In genomic region chr6:110185879-110186278, GRCh38 we compare ENCODE assay signal across 11 cellular contexts. TPM values are rescaled to one million over a fixed set of nuclear protein-coding genes. Genes with fewer than 3 reads are reported as not detected.
A peak's percentile ranks its signal among the peaks of the same experiment; 100 is the strongest.
DNase-seq lines count a peak whose midpoint lies in the region; ATAC-seq lines count a peak whose summit lies in the region.
"Had no signal": no experiment of that assay in that cellular context is flagged by ENCODE, and none has a peak within 500 bp of the region (broad histone marks: within the 10 kb centered on the region; RNA-seq: fewer than 3 reads in every experiment).

No MANE protein-coding gene starts in this region.

- no peak overlapping the region for H2BK5ac ChIP-seq in neuronal stem cell (ENCODE audit: low read length)

- no peak overlapping the region for H2AK5ac ChIP-seq in neuronal stem cell (ENCODE audit: low read depth, low read length)

- H2BK120ac ChIP-seq in neuronal stem cell (ENCODE audit: low read depth, low read length), result no peak overlapping the region

- H3K4me3 Mint-ChIP-seq in activated CD4-positive, alpha-beta T cell treated with anti-CD3 and anti-CD28 coated beads for 36 hours, result peak overlapping the region; percentile 13
- H3K4me3 Mint-ChIP-seq in natural killer cell treated with Interleukin-12 subunit alpha and Interleukin-12 subunit beta and Interleukin-15 and Interleukin-18, amount 100 ng/mL, for 72 hours, result peak overlapping the region; percentile 66

- ATAC-seq in activated CD4-positive, alpha-beta T cell treated with anti-CD3 and anti-CD28 coated beads for 36 hours, result peak; percentile 78
- ATAC-seq in GM21723 (IDR thresholded peaks at IDR 0.05; ENCODE audit: unreplicated experiment) (peak; percentile 68), HG03558 (IDR thresholded peaks at IDR 0.05; ENCODE audit: extremely low read depth, unreplicated experiment) (peak; percentile 39)
- ATAC-seq in natural killer cell treated with Interleukin-12 subunit alpha and Interleukin-12 subunit beta and Interleukin-15 and Interleukin-18, amount 100 ng/mL, for 72 hours, result peak; percentile 48 to 66

- H3K79me1 ChIP-seq in neuronal stem cell (ENCODE audit: low read depth, low read length), result no peaks in the 10 kb centered on the region

- H3K36me3 Mint-ChIP-seq in activated CD4-positive, alpha-beta T cell treated with anti-CD3 and anti-CD28 coated beads for 36 hours (ENCODE audit: low read depth), result peaks cover 4% of the 10 kb centered on the region
- H3K36me3 Mint-ChIP-seq in natural killer cell treated with Interleukin-12 subunit alpha and Interleukin-12 subunit beta and Interleukin-15 and Interleukin-18, amount 100 ng/mL, for 72 hours, result no peaks in the 10 kb centered on the region

- no peak overlapping the region for H2BK12ac ChIP-seq in neuronal stem cell (ENCODE audit: low read length)

- H3K18ac ChIP-seq in neuronal stem cell (ENCODE audit: low read length), result no peak overlapping the region

- H3K14ac ChIP-seq in neuronal stem cell (ENCODE audit: low read length), result no peak overlapping the region

- no peaks in the 10 kb centered on the region for H3K9me3 Mint-ChIP-seq in activated CD4-positive, alpha-beta T cell treated with anti-CD3 and anti-CD28 coated beads for 36 hours (ENCODE audit: low read depth)
- H3K9me3 Mint-ChIP-seq in natural killer cell treated with Interleukin-12 subunit alpha and Interleukin-12 subunit beta and Interleukin-15 and Interleukin-18, amount 100 ng/mL, for 72 hours, result no peaks in the 10 kb centered on the region

- peaks cover 34% of the 10 kb centered on the region for H3K4me1 Mint-ChIP-seq in activated CD4-positive, alpha-beta T cell treated with anti-CD3 and anti-CD28 coated beads for 36 hours
- peaks cover 10 to 11% of the 10 kb centered on the region in 2 donors for H3K4me1 Mint-ChIP-seq in natural killer cell treated with Interleukin-12 subunit alpha and Interleukin-12 subunit beta and Interleukin-15 and Interleukin-18, amount 100 ng/mL, for 72 hours (ENCODE audit: low read depth in 2 of 2)

- H3K4me2 ChIP-seq in neuronal stem cell (ENCODE audit: insufficient read depth, low read length, poor library complexity, severe bottlenecking), result no peak overlapping the region

- H2BK15ac ChIP-seq in neuronal stem cell (ENCODE audit: low read length), result no peak overlapping the region

- H3K23ac ChIP-seq in neuronal stem cell (ENCODE audit: low read depth, low read length, poor library complexity), result no peak overlapping the region

- H3K9ac ChIP-seq in neuronal stem cell (ENCODE audit: low read depth, low read length, poor library complexity), result no peak overlapping the region

- CTCF ChIA-PET in activated CD4-positive, alpha-beta T cell treated with anti-CD3 and anti-CD28 coated beads for 36 hours (lab: Charles Lee), result interaction anchor here (1.5 kb wide), 1 partner anchor 50 kb away, joined by 3 read pairs; no protein-coding TSS in a partner anchor

- H3K27me3 Mint-ChIP-seq in activated CD4-positive, alpha-beta T cell treated with anti-CD3 and anti-CD28 coated beads for 36 hours, result no peaks in the 10 kb centered on the region
- H3K27me3 Mint-ChIP-seq in natural killer cell treated with Interleukin-12 subunit alpha and Interleukin-12 subunit beta and Interleukin-15 and Interleukin-18, amount 100 ng/mL, for 72 hours, result no peaks in the 10 kb centered on the region

- H3K27ac Mint-ChIP-seq in activated CD4-positive, alpha-beta T cell treated with anti-CD3 and anti-CD28 coated beads for 36 hours, result peak overlapping the region; percentile 56
- H3K27ac Mint-ChIP-seq in natural killer cell treated with Interleukin-12 subunit alpha and Interleukin-12 subunit beta and Interleukin-15 and Interleukin-18, amount 100 ng/mL, for 72 hours, result peak overlapping the region; percentile 22 to 62

- no peak overlapping the region for H3K4ac ChIP-seq in neuronal stem cell (ENCODE audit: low read length)

- H3K27me3 ChIP-seq in neuronal stem cell (ENCODE audit: control insufficient read depth in 3 of 3, insufficient read depth in 3 of 3, low read depth in 1 of 3, low read length in 3 of 3), result no peaks in the 10 kb centered on the region

- POLR2A ChIA-PET in activated CD4-positive, alpha-beta T cell treated with anti-CD3 and anti-CD28 coated beads for 36 hours (lab: Charles Lee), result no interaction called here

- H3K4me1 ChIP-seq in neuronal stem cell (ENCODE audit: control insufficient read depth in 2 of 2, insufficient read depth in 1 of 2, low read depth in 1 of 2, low read length in 2 of 2), result peaks cover 1 to 10% of the 10 kb centered on the region in 2 donors

- H3K36me3 ChIP-seq in neuronal stem cell (replicated peaks in 1 of 2; ENCODE audit: control insufficient read depth in 2 of 2, insufficient read depth in 2 of 2, low read length in 2 of 2), result peaks cover 2 to 5% of the 10 kb centered on the region in 2 donors

- intact Hi-C loops in activated CD4-positive, alpha-beta T cell treated with anti-CD3 and anti-CD28 coated beads for 36 hours (cut with DNase I, micrococcal nuclease), result loop anchor here (5.0 to 10.0 kb wide), 3 partner anchors 46 to 769 kb away; partner anchors contain the start of gene GTF3C6 (in 1 of the 2)

- H3K9me3 ChIP-seq in neuronal stem cell (replicated peaks in 1 of 2; ENCODE audit: control insufficient read depth in 2 of 2, insufficient read depth in 1 of 2, low read depth in 1 of 2, low read length in 2 of 2), result peaks cover 0 to 3% of the 10 kb centered on the region in 2 donors

- no peak overlapping the region for H4K8ac ChIP-seq in neuronal stem cell (ENCODE audit: low read depth, low read length)

- WGBS in neuronal stem cell (ENCODE audit: extremely low coverage in 2 of 2, insufficient read length in 2 of 2, insufficient replicate concordance in 1 of 2), 2 donors, result no CpG with 5 or more reads among the region's 3 CpGs

- H2AFZ ChIP-seq in neuronal stem cell (ENCODE audit: low read length), result no peak overlapping the region

- DNase-seq in activated CD4-positive, alpha-beta T cell treated with anti-CD3 and anti-CD28 coated beads for 36 hours, result no peak
- DNase-seq in activated CD4-positive, alpha-beta T cell treated with anti-CD3 and anti-CD28 coated beads, Interleukin-2, amount 50 U/mL, for 4 hours, result no peak
- no peak for DNase-seq in natural killer cell treated with Interleukin-12 subunit alpha and Interleukin-12 subunit beta and Interleukin-15 and Interleukin-18, amount 100 ng/mL, for 72 hours (ENCODE audit: low spot score)
- no peak for DNase-seq in cerebellar cortex (ENCODE audit: low spot score)
- DNase-seq in NCI-H2171 (lab: John Stamatoyannopoulos, UW), result no peak
- DNase-seq in neuronal stem cell (ENCODE audit: low spot score), result no peak
- DNase-seq: 8988T, NCI-H1436 treated with DMSO at 0.1 percent for 48 hours, T1000 had no signal

- H4K91ac ChIP-seq in neuronal stem cell (ENCODE audit: low read depth, low read length, poor library complexity), result no peak overlapping the region

- H3K4me3 ChIP-seq in neuronal stem cell (ENCODE audit: low read length in 2 of 2), result no peak overlapping the region

- H3K27ac ChIP-seq in neuronal stem cell (replicated peaks; ENCODE audit: low read length), result no peak overlapping the region

RNA-seq across cellular contexts. Expression of gene CDC40, which starts 5.7 kb away (rescaled TPM):
- 10 to 100 TPM; 28.0 to 33.7 TPM for total RNA-seq in activated CD4-positive, alpha-beta T cell treated with anti-CD3 and anti-CD28 coated beads for 36 hours
- total RNA-seq in natural killer cell treated with Interleukin-12 subunit alpha and Interleukin-12 subunit beta and Interleukin-15 and Interleukin-18, amount 100 ng/mL, for 72 hours, result 10 to 100 TPM; 26.0 to 30.6 TPM
- 25.0 TPM for polyA plus RNA-seq in neuronal stem cell (2013, experiment 1 of 2)
- 25.9 TPM for polyA plus RNA-seq in neuronal stem cell (2013, experiment 2 of 2)

RNA-seq across cellular contexts. Expression of gene WASF1, which starts 6.4 kb away (rescaled TPM):
- total RNA-seq in activated CD4-positive, alpha-beta T cell treated with anti-CD3 and anti-CD28 coated beads for 36 hours, result 1 to 10 TPM; 4.2 to 4.6 TPM
- under 1 TPM in 1 of 2 donors, not detected in 1; 0.31 TPM for total RNA-seq in natural killer cell treated with Interleukin-12 subunit alpha and Interleukin-12 subunit beta and Interleukin-15 and Interleukin-18, amount 100 ng/mL, for 72 hours
- 72.7 TPM for polyA plus RNA-seq in neuronal stem cell (2013, experiment 1 of 2)
- 73.6 TPM for polyA plus RNA-seq in neuronal stem cell (2013, experiment 2 of 2)
